In the genomic region with DNA sequence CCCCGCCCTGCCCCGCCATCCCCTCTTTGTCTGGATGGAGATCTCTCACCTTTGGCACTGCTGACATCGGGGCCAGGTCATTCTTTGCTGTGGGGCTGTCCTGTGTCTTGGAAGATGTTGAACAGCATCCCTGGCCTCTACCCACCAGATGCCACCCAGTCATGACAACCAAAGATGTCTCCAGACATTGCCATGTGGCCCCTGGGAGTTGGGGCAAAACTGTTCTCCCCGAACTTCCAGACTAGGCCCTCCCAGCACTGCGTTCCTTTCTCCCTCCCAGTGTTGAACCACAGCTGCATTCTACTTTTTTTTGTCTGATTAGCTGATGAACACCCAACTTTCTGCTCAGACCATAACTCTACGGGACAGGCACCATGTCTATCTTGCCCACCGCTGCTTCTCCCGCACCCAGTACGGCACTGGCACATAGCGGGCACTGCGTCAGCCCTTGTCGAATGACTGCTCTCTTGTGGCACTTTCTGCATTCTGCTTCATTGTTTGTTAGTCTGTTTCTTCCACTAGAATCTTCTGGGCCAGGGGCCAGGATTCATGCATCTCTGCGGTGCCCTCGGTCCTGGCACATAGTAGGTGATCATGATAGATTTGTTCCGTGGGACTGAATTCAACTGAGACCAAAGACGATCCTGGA, we compare ENCODE assay signal across 14 cellular contexts. TPM values are rescaled to one million over a fixed set of nuclear protein-coding genes. Genes with fewer than 3 reads are reported as not detected.
DNase-seq lines count a peak whose midpoint lies in the region; ATAC-seq and TF ChIP-seq lines count a peak whose summit lies in the region.
"Had no signal": no experiment of that assay in that cellular context is flagged by ENCODE, and none has a peak within 500 bp of the region (broad histone marks: within the 10 kb centered on the region; RNA-seq: fewer than 3 reads in every experiment).

No MANE protein-coding gene starts in this region.

- H3K4me2 ChIP-seq in mesenchymal stem cell (ENCODE audit: low read length, poor library complexity, severe bottlenecking) (no peak overlapping the region), OCI-LY7 (ENCODE audit: low read length) (no peak overlapping the region)

- H2BK5ac ChIP-seq in mesenchymal stem cell (ENCODE audit: low read depth, low read length, poor library complexity, severe bottlenecking): no peak overlapping the region

- H2BK12ac ChIP-seq in mesenchymal stem cell (ENCODE audit: low read length in 2 of 2): no peak overlapping the region

- TF ChIP-seq CTCF in RWPE2 (IDR thresholded peaks at IDR 0.05; ENCODE audit: poor library complexity, severe bottlenecking) (no peak), spleen (IDR thresholded peaks at IDR 0.05 in 8 of 11, conservative IDR thresholded peaks at IDR 0.05 in 3 of 11) (no peak), OCI-LY7 (conservative IDR thresholded peaks at IDR 0.05; ENCODE audit: low read length) (no peak)

- H4K91ac ChIP-seq in mesenchymal stem cell (ENCODE audit: low read length): peak overlapping the region; percentile 3

- peak overlapping the region; percentile 85 for H3K27ac ChIP-seq in HUES48 (ENCODE audit: low read depth, low read length)
- H3K27ac ChIP-seq in RWPE2 (ENCODE audit: poor library complexity, severe bottlenecking): peak overlapping the region; percentile 89
- no peak overlapping the region for H3K27ac ChIP-seq in mesenchymal stem cell (ENCODE audit: low read length, poor library complexity, severe bottlenecking)
- no peak overlapping the region for H3K27ac ChIP-seq in spleen
- H3K27ac ChIP-seq in OCI-LY7 (ENCODE audit: low read depth, low read length, poor library complexity, severe bottlenecking): no peak overlapping the region

- no peak overlapping the region for H3K14ac ChIP-seq in mesenchymal stem cell (ENCODE audit: low read length in 2 of 2)

- H4K8ac ChIP-seq in mesenchymal stem cell (ENCODE audit: low read length): no peak overlapping the region

- 93% methylated on average over 16 of the region's 16 CpGs for WGBS in mesenchymal stem cell
- WGBS in spleen, 5 donors: 93 to 96% (median 95%) methylated on average over 16 of the region's 16 CpGs

- H3K27me3 ChIP-seq in HUES48 (ENCODE audit: control insufficient read depth, insufficient read depth, low read length) (peaks cover 3% of the 10 kb centered on the region; the same call in 1 of the 2 replicates), RWPE2 (ENCODE audit: insufficient read depth, poor library complexity, severe bottlenecking) (no peaks in the 10 kb centered on the region), mesenchymal stem cell (ENCODE audit: control insufficient read depth in 1 of 2, insufficient read depth in 1 of 2, low read length in 2 of 2) (peaks cover 18 to 65% of the 10 kb centered on the region in 2 experiments), spleen (replicated peaks in 1 of 7) (peaks cover 0 to 59% (median 12%) of the 10 kb centered on the region in 7 donors)

- H3K9me3 ChIP-seq in HUES48 (ENCODE audit: control insufficient read depth, insufficient read depth, low read length): no peaks in the 10 kb centered on the region
- no peaks in the 10 kb centered on the region for H3K9me3 ChIP-seq in RWPE2 (ENCODE audit: severe bottlenecking)
- H3K9me3 ChIP-seq in mesenchymal stem cell (ENCODE audit: control insufficient read depth, low read length): no peaks in the 10 kb centered on the region
- no peaks in the 10 kb centered on the region for H3K9me3 ChIP-seq in spleen
- H3K9me3 ChIP-seq in OCI-LY7 (ENCODE audit: low read length): no peaks in the 10 kb centered on the region

- intact Hi-C loops in spleen (cut with DNase I; ENCODE audit: low total_unique reads): no loop called here
- intact Hi-C loops in OCI-LY7 (cut with micrococcal nuclease; ENCODE audit: unreplicated experiment): no loop called here

- H3K4me1 ChIP-seq in HUES48 (ENCODE audit: control insufficient read depth, insufficient read depth, low read length) (peaks cover 36% of the 10 kb centered on the region), RWPE2 (ENCODE audit: insufficient read depth, poor library complexity, severe bottlenecking) (peaks cover 25% of the 10 kb centered on the region), mesenchymal stem cell (ENCODE audit: control insufficient read depth, insufficient read depth, low read depth, low read length) (peaks cover 2% of the 10 kb centered on the region), spleen (peaks cover 0 to 9% (median 8%) of the 10 kb centered on the region in 6 donors), OCI-LY7 (ENCODE audit: insufficient read depth, low read length, poor library complexity, severe bottlenecking) (no peaks in the 10 kb centered on the region)

- no peak for TF ChIP-seq POLR2A in spleen (IDR thresholded peaks at IDR 0.05)

- CTCF ChIA-PET in OCI-LY7 (lab: Charles Lee; ENCODE audit: unreplicated experiment): no interaction called here

- no peaks in the 10 kb centered on the region for H3K9me2 ChIP-seq in OCI-LY7 (ENCODE audit: insufficient read depth, low read length)

- no peak overlapping the region for H2AK5ac ChIP-seq in mesenchymal stem cell (ENCODE audit: low read length, severe bottlenecking)

- DNase-seq in RWPE2 (ENCODE audit: low spot score): no peak
- DNase-seq in mesenchymal stem cell: no peak
- peak; percentile 53 for DNase-seq in spleen
- no peak for DNase-seq in activated naive CD4-positive, alpha-beta T cell treated with Interleukin-2 at 50 U/mL for 16 hours
- DNase-seq in OCI-LY7 (ENCODE audit: low spot score): no peak
- DNase-seq: DMS 273 treated with DMSO at 0.1 percent for 48 hours, KBM-7, NCI-H1048, NCI-H1694 treated with DMSO at 0.1 percent for 48 hours, NCI-H446 had no signal

- H3K9ac ChIP-seq in HUES48 (ENCODE audit: low read depth, low read length) (0 out of 2 replicates have a peak overlapping the region, but pooled peaks have one; percentile 4), mesenchymal stem cell (ENCODE audit: low read length) (no peak overlapping the region)

- H3K4ac ChIP-seq in mesenchymal stem cell (ENCODE audit: low read depth in 1 of 2, low read length in 2 of 2): no peak overlapping the region

- no peak overlapping the region for H3K23ac ChIP-seq in mesenchymal stem cell (ENCODE audit: low read length in 2 of 2)

- no peak overlapping the region for H3K18ac ChIP-seq in mesenchymal stem cell (ENCODE audit: low read depth in 1 of 2, low read length in 2 of 2)

- H2AFZ ChIP-seq in mesenchymal stem cell (ENCODE audit: low read depth, low read length) (no peak overlapping the region), OCI-LY7 (ENCODE audit: low read length) (no peak overlapping the region)

- H2BK15ac ChIP-seq in mesenchymal stem cell (ENCODE audit: low read depth, poor library complexity, severe bottlenecking): no peak overlapping the region

- no TSS peak for BruUV-seq in OCI-LY7 (replicated peaks; lab: Mats Ljungman, UMichigan)

- POLR2A ChIA-PET in OCI-LY7 (lab: Charles Lee): no interaction called here

- H4K20me1 ChIP-seq in OCI-LY7 (ENCODE audit: insufficient read depth, low read length): no peaks in the 10 kb centered on the region

- ATAC-seq in RWPE2 (ENCODE audit: low read depth) (no peak), GM19035 (IDR thresholded peaks at IDR 0.05; ENCODE audit: unreplicated experiment) (no peak)

- H2BK120ac ChIP-seq in mesenchymal stem cell (ENCODE audit: low read depth, low read length): no peak overlapping the region

- H3K79me2 ChIP-seq in OCI-LY7 (ENCODE audit: insufficient read depth, low read depth, low read length): no peaks in the 10 kb centered on the region

- H3K4me3 ChIP-seq in HUES48 (ENCODE audit: low read depth, low read length) (no peak overlapping the region), RWPE2 (ENCODE audit: severe bottlenecking) (no peak overlapping the region), mesenchymal stem cell (ENCODE audit: insufficient read depth in 1 of 2, low read depth in 1 of 2, low read length in 2 of 2) (no peak overlapping the region), spleen (no peak overlapping the region), OCI-LY7 (ENCODE audit: low read depth, low read length, poor library complexity, severe bottlenecking) (no peak overlapping the region)

- H3K79me1 ChIP-seq in mesenchymal stem cell (replicated peaks; ENCODE audit: low read length, poor library complexity, severe bottlenecking): no peaks in the 10 kb centered on the region

- no peaks in the 10 kb centered on the region for H3K36me3 ChIP-seq in HUES48 (ENCODE audit: control insufficient read depth, insufficient read depth, low read length)
- no peaks in the 10 kb centered on the region for H3K36me3 ChIP-seq in RWPE2 (ENCODE audit: low read depth)
- H3K36me3 ChIP-seq in mesenchymal stem cell (ENCODE audit: control insufficient read depth in 1 of 2, insufficient read depth in 2 of 2, low read depth in 1 of 2, low read length in 2 of 2): no peaks in the 10 kb centered on the region
- no peaks in the 10 kb centered on the region for H3K36me3 ChIP-seq in spleen
- H3K36me3 ChIP-seq in OCI-LY7 (ENCODE audit: insufficient read depth, low read length): no peaks in the 10 kb centered on the region

RNA-seq across cellular contexts. Expression of a gene that starts 13.1 kb away (rescaled TPM):
- polyA plus RNA-seq in mesenchymal stem cell (2013, experiment 1 of 2): not detected
- not detected for polyA plus RNA-seq in mesenchymal stem cell (2013, experiment 2 of 2)
- total RNA-seq in spleen: not detected
- polyA plus RNA-seq in spleen: 1 to 10 TPM; 1.2 to 8.5 (median 1.3) TPM
- total RNA-seq in OCI-LY7 (2014; rRNA removed; shearing (Covaris generic)): not detected in 2 replicates
- 6.4 and 7.4 TPM in 2 replicates for total RNA-seq in OCI-LY7 (2022)
- polyA plus RNA-seq: AG04450, BJ had no signal

Comparison
In these comparisons a context has a peak if more than half of its experiments do, and no peak if none do; other contexts are left out.
1. H3K27ac ChIP-seq: peak in HUES48 (single experiment) and RWPE2 (single experiment); none in mesenchymal stem cell (single experiment), spleen (0 of 8) and OCI-LY7 (single experiment).